In the genomic region with DNA sequence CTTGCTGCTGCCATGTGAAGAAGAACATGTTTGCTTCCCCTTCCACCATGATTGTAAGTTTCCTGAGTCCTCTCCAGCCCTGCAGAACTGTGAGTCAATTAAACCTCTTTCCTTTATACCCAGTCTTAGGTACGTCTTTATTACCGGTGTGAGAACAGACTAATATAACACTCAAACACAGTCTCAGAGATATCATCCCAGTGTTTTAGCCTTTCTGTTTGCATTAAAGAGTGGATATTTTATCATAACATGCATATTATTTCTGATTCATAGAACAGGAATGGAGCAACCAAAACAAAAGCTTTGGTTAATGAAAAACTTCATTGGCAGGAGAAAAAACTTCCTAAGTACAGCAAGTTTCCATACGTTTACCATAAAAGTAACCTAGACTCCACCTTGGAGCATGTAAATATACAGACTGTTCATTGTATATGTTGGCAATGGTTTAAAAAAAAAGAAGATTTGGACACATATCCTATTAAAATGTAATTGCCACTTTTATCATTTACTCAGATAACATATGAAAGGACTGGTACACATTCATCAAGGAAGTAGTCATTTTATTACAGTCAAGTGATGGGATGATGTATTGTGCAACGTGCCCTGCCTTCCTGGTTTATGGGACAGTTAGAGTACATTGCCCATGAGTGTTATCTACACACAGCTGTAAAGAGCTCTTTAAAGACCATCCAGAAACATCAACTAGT, we compare ENCODE assay signal across 1 cellular context.
TF ChIP-seq lines count a peak whose summit lies in the region.

No MANE protein-coding gene starts in this region.

TF ChIP-seq in HEK293, 187 proteins besides CTCF, POLR2A, EP300 and RAD21 (continued from another document and continues in another):
- peak; percentile 66 for TF ChIP-seq SETDB1 (IDR thresholded peaks at IDR 0.05; ENCODE audit: insufficient read length, low read length)
- no peak for TF ChIP-seq ZNF169 (tag by site-specific recombination; IDR thresholded peaks at IDR 0.05)
- TF ChIP-seq YY2 (tag by site-specific recombination; IDR thresholded peaks at IDR 0.05): no peak
- TF ChIP-seq ZNF843 (tag by site-specific recombination; IDR thresholded peaks at IDR 0.05): peak; percentile 73
- TF ChIP-seq, protein P1, sequence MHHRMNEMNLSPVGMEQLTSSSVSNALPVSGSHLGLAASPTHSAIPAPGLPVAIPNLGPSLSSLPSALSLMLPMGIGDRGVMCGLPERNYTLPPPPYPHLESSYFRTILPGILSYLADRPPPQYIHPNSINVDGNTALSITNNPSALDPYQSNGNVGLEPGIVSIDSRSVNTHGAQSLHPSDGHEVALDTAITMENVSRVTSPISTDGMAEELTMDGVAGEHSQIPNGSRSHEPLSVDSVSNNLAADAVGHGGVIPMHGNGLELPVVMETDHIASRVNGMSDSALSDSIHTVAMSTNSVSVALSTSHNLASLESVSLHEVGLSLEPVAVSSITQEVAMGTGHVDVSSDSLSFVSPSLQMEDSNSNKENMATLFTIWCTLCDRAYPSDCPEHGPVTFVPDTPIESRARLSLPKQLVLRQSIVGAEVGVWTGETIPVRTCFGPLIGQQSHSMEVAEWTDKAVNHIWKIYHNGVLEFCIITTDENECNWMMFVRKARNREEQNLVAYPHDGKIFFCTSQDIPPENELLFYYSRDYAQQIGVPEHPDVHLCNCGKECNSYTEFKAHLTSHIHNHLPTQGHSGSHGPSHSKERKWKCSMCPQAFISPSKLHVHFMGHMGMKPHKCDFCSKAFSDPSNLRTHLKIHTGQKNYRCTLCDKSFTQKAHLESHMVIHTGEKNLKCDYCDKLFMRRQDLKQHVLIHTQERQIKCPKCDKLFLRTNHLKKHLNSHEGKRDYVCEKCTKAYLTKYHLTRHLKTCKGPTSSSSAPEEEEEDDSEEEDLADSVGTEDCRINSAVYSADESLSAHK (tag by site-specific recombination; IDR thresholded peaks at IDR 0.05): no peak
- TF ChIP-seq, protein P2, sequence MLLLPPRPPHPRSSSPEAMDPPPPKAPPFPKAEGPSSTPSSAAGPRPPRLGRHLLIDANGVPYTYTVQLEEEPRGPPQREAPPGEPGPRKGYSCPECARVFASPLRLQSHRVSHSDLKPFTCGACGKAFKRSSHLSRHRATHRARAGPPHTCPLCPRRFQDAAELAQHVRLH (tag by site-specific recombination; IDR thresholded peaks at IDR 0.05): 0 out of 2 replicates have a peak, but pooled peaks have one; percentile 36
- TF ChIP-seq ZNF350 (tag by site-specific recombination; IDR thresholded peaks at IDR 0.05): no peak
- no peak for TF ChIP-seq ZNF501 (tag by site-specific recombination; IDR thresholded peaks at IDR 0.05)
- no peak for TF ChIP-seq ZNF626 (tag by site-specific recombination; IDR thresholded peaks at IDR 0.05)
- no peak for TF ChIP-seq ZNF660 (tag by site-specific recombination; IDR thresholded peaks at IDR 0.05)
- TF ChIP-seq ZNF184 (tag by site-specific recombination; IDR thresholded peaks at IDR 0.05): no peak
- TF ChIP-seq, protein P3, sequence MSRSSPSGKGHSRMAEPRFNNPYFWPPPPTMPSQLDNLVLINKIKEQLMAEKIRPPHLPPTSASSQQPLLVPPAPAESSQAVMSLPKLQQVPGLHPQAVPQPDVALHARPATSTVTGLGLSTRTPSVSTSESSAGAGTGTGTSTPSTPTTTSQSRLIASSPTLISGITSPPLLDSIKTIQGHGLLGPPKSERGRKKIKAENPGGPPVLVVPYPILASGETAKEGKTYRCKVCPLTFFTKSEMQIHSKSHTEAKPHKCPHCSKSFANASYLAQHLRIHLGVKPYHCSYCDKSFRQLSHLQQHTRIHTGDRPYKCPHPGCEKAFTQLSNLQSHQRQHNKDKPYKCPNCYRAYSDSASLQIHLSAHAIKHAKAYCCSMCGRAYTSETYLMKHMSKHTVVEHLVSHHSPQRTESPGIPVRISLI (tag by site-specific recombination; IDR thresholded peaks at IDR 0.05): no peak
- no peak for TF ChIP-seq ZNF214 (tag by site-specific recombination; IDR thresholded peaks at IDR 0.05; ENCODE audit: borderline replicate concordance)
- TF ChIP-seq, protein P4, sequence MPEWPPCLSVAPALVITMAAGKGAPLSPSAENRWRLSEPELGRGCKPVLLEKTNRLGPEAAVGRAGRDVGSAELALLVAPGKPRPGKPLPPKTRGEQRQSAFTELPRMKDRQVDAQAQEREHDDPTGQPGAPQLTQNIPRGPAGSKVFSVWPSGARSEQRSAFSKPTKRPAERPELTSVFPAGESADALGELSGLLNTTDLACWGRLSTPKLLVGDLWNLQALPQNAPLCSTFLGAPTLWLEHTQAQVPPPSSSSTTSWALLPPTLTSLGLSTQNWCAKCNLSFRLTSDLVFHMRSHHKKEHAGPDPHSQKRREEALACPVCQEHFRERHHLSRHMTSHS (tag by site-specific recombination; IDR thresholded peaks at IDR 0.05): no peak
- TF ChIP-seq, protein P5, sequence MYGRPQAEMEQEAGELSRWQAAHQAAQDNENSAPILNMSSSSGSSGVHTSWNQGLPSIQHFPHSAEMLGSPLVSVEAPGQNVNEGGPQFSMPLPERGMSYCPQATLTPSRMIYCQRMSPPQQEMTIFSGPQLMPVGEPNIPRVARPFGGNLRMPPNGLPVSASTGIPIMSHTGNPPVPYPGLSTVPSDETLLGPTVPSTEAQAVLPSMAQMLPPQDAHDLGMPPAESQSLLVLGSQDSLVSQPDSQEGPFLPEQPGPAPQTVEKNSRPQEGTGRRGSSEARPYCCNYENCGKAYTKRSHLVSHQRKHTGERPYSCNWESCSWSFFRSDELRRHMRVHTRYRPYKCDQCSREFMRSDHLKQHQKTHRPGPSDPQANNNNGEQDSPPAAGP (tag by site-specific recombination; IDR thresholded peaks at IDR 0.05): no peak
- no peak for TF ChIP-seq ZNF239 (tag by site-specific recombination; IDR thresholded peaks at IDR 0.05)
- TF ChIP-seq, protein P6, sequence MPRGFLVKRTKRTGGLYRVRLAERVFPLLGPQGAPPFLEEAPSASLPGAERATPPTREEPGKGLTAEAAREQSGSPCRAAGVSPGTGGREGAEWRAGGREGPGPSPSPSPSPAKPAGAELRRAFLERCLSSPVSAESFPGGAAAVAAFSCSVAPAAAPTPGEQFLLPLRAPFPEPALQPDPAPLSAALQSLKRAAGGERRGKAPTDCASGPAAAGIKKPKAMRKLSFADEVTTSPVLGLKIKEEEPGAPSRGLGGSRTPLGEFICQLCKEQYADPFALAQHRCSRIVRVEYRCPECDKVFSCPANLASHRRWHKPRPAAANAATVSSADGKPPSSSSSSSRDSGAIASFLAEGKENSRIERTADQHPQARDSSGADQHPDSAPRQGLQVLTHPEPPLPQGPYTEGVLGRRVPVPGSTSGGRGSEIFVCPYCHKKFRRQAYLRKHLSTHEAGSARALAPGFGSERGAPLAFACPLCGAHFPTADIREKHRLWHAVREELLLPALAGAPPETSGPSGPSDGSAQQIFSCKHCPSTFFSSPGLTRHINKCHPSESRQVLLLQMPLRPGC (tag by site-specific recombination; IDR thresholded peaks at IDR 0.05): no peak
- no peak for TF ChIP-seq SCRT1 (tag by site-specific recombination; IDR thresholded peaks at IDR 0.05; ENCODE audit: borderline replicate concordance)
- TF ChIP-seq, protein P7, sequence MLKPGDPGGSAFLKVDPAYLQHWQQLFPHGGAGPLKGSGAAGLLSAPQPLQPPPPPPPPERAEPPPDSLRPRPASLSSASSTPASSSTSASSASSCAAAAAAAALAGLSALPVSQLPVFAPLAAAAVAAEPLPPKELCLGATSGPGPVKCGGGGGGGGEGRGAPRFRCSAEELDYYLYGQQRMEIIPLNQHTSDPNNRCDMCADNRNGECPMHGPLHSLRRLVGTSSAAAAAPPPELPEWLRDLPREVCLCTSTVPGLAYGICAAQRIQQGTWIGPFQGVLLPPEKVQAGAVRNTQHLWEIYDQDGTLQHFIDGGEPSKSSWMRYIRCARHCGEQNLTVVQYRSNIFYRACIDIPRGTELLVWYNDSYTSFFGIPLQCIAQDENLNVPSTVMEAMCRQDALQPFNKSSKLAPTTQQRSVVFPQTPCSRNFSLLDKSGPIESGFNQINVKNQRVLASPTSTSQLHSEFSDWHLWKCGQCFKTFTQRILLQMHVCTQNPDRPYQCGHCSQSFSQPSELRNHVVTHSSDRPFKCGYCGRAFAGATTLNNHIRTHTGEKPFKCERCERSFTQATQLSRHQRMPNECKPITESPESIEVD (tag by site-specific recombination; IDR thresholded peaks at IDR 0.05): 0 out of 2 replicates have a peak, but pooled peaks have one; percentile 38
- TF ChIP-seq ZSCAN23 (tag by site-specific recombination; IDR thresholded peaks at IDR 0.05): no peak
- no peak for TF ChIP-seq IKZF3 (tag by site-specific recombination; IDR thresholded peaks at IDR 0.05)
- 0 out of 2 replicates have a peak, but pooled peaks have one; percentile 29 for TF ChIP-seq ZNF561 (tag by site-specific recombination; IDR thresholded peaks at IDR 0.05; ENCODE audit: borderline replicate concordance)
- TF ChIP-seq, protein P8, sequence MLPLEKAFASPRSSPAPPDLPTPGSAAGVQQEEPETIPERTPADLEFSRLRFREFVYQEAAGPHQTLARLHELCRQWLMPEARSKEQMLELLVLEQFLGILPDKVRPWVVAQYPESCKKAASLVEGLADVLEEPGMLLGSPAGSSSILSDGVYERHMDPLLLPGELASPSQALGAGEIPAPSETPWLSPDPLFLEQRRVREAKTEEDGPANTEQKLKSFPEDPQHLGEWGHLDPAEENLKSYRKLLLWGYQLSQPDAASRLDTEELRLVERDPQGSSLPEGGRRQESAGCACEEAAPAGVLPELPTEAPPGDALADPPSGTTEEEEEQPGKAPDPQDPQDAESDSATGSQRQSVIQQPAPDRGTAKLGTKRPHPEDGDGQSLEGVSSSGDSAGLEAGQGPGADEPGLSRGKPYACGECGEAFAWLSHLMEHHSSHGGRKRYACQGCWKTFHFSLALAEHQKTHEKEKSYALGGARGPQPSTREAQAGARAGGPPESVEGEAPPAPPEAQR (tag by site-specific recombination; IDR thresholded peaks at IDR 0.05): no peak
- no peak for TF ChIP-seq ZBTB8A (tag by site-specific recombination; IDR thresholded peaks at IDR 0.05)
- TF ChIP-seq ZNF426 (tag by site-specific recombination; IDR thresholded peaks at IDR 0.05): no peak
- peak; percentile 59 for TF ChIP-seq SP7 (tag by site-specific recombination; IDR thresholded peaks at IDR 0.05)
- no peak for TF ChIP-seq ZBTB1 (tag by site-specific recombination; IDR thresholded peaks at IDR 0.05)
- TF ChIP-seq KLF7 (tag by site-specific recombination; IDR thresholded peaks at IDR 0.05; ENCODE audit: borderline replicate concordance): no peak
- TF ChIP-seq ZNF558 (tag by site-specific recombination; IDR thresholded peaks at IDR 0.05): no peak
- TF ChIP-seq ZNF555 (tag by site-specific recombination; conservative IDR thresholded peaks at IDR 0.05): no peak; the same call in 1 of the 2 replicates
- TF ChIP-seq, protein P9, sequence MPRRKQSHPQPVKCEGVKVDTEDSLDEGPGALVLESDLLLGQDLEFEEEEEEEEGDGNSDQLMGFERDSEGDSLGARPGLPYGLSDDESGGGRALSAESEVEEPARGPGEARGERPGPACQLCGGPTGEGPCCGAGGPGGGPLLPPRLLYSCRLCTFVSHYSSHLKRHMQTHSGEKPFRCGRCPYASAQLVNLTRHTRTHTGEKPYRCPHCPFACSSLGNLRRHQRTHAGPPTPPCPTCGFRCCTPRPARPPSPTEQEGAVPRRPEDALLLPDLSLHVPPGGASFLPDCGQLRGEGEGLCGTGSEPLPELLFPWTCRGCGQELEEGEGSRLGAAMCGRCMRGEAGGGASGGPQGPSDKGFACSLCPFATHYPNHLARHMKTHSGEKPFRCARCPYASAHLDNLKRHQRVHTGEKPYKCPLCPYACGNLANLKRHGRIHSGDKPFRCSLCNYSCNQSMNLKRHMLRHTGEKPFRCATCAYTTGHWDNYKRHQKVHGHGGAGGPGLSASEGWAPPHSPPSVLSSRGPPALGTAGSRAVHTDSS (tag by site-specific recombination; IDR thresholded peaks at IDR 0.05): no peak
- no peak for TF ChIP-seq RBAK (tag by site-specific recombination; IDR thresholded peaks at IDR 0.05)
- TF ChIP-seq TCF7L2 (IDR thresholded peaks at IDR 0.05; ENCODE audit: borderline replicate concordance, low read depth, low read length): peak; percentile 55; the same call in 1 of the 2 replicates
- no peak for TF ChIP-seq SALL2 (tag by site-specific recombination; IDR thresholded peaks at IDR 0.05; ENCODE audit: borderline replicate concordance)
- no peak for TF ChIP-seq ZNF132 (tag by site-specific recombination; IDR thresholded peaks at IDR 0.05; ENCODE audit: borderline replicate concordance)
- no peak for TF ChIP-seq ZFP41 (tag by site-specific recombination; IDR thresholded peaks at IDR 0.05; ENCODE audit: borderline replicate concordance)
- peak; percentile 61; the same call in 1 of the 2 replicates for TF ChIP-seq FEZF1 (tag by site-specific recombination; IDR thresholded peaks at IDR 0.05)
- TF ChIP-seq ZNF776 (tag by site-specific recombination; IDR thresholded peaks at IDR 0.05; ENCODE audit: borderline replicate concordance): no peak
- TF ChIP-seq ZXDB (tag by site-specific recombination; IDR thresholded peaks at IDR 0.05): peak; percentile 54; the same call in 1 of the 2 replicates
- TF ChIP-seq, protein P10, sequence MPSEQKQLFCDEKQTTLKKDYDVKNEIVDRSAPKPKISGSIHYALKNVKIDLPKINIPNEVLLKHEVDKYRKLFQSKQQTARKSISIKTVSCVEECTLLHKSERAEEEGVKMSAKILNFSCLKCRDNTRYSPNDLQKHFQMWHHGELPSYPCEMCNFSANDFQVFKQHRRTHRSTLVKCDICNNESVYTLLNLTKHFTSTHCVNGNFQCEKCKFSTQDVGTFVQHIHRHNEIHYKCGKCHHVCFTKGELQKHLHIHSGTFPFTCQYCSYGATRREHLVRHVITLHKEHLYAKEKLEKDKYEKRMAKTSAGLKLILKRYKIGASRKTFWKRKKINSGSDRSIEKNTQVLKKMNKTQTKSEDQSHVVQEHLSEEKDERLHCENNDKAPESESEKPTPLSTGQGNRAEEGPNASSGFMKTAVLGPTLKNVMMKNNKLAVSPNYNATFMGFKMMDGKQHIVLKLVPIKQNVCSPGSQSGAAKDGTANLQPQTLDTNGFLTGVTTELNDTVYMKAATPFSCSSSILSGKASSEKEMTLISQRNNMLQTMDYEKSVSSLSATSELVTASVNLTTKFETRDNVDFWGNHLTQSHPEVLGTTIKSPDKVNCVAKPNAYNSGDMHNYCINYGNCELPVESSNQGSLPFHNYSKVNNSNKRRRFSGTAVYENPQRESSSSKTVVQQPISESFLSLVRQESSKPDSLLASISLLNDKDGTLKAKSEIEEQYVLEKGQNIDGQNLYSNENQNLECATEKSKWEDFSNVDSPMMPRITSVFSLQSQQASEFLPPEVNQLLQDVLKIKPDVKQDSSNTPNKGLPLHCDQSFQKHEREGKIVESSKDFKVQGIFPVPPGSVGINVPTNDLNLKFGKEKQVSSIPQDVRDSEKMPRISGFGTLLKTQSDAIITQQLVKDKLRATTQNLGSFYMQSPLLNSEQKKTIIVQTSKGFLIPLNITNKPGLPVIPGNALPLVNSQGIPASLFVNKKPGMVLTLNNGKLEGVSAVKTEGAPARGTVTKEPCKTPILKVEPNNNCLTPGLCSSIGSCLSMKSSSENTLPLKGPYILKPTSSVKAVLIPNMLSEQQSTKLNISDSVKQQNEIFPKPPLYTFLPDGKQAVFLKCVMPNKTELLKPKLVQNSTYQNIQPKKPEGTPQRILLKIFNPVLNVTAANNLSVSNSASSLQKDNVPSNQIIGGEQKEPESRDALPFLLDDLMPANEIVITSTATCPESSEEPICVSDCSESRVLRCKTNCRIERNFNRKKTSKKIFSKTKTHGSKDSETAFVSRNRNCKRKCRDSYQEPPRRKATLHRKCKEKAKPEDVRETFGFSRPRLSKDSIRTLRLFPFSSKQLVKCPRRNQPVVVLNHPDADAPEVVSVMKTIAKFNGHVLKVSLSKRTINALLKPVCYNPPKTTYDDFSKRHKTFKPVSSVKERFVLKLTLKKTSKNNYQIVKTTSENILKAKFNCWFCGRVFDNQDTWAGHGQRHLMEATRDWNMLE (tag by site-specific recombination; conservative IDR thresholded peaks at IDR 0.05; ENCODE audit: low read depth): no peak
